Comparison of ENCODE assay signal across 1 cellular context in the genomic region with DNA sequence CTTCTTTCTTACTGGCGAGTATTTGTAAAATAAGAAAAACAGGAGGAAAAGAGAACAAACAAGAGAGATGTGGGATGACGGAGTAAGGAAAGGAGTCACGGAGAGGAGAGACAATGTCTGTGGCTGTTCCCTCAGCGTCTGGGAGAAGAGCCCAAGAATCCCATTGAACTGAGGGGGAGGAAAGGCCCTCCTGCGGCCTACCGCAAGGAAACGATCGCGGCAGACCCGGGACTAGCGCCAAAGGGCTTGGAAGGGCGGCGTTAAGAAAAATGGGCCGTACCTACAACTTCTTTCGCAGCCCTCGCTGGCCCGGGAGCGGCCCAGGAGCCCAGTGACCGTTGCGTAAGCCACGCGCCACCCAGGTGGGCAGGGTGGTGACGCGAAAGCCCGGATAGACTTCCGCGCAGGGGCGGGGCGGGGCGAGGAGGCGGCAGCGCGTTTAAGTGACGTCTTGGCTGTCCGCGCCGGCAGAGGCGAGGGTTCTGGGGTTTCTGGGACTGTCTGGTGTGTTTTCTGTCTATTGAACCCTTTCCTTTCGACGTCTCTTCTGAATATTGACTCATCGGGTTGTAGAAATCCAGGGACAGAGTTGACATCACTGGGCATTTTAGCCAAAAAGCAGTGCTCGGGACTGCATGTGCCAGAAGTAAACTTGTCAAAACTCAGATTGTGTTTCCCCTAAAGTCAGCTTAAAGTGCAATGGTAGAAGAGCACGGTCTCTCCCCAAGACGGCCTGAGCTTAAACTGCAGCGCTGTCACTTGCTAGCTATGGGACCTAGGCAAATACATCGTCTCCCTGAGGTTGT.
A peak's percentile ranks its signal among the peaks of the same experiment; 100 is the strongest.
TF ChIP-seq lines count a peak whose summit lies in the region.

A gene with protein sequence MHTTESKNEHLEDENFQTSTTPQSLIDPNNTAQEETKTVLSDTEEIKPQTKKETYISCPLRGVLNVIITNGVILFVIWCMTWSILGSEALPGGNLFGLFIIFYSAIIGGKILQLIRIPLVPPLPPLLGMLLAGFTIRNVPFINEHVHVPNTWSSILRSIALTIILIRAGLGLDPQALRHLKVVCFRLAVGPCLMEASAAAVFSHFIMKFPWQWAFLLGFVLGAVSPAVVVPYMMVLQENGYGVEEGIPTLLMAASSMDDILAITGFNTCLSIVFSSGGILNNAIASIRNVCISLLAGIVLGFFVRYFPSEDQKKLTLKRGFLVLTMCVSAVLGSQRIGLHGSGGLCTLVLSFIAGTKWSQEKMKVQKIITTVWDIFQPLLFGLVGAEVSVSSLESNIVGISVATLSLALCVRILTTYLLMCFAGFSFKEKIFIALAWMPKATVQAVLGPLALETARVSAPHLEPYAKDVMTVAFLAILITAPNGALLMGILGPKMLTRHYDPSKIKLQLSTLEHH (minus strand): TSS at position 387 of the 806 bp plus-strand sequence. CDS start 27,994 bp downstream, outside the sequence.

TF ChIP-seq in HepG2, 621 proteins besides CTCF, POLR2A, EP300 and RAD21 (continued from another document and continues in another):
- TF ChIP-seq, protein P1, sequence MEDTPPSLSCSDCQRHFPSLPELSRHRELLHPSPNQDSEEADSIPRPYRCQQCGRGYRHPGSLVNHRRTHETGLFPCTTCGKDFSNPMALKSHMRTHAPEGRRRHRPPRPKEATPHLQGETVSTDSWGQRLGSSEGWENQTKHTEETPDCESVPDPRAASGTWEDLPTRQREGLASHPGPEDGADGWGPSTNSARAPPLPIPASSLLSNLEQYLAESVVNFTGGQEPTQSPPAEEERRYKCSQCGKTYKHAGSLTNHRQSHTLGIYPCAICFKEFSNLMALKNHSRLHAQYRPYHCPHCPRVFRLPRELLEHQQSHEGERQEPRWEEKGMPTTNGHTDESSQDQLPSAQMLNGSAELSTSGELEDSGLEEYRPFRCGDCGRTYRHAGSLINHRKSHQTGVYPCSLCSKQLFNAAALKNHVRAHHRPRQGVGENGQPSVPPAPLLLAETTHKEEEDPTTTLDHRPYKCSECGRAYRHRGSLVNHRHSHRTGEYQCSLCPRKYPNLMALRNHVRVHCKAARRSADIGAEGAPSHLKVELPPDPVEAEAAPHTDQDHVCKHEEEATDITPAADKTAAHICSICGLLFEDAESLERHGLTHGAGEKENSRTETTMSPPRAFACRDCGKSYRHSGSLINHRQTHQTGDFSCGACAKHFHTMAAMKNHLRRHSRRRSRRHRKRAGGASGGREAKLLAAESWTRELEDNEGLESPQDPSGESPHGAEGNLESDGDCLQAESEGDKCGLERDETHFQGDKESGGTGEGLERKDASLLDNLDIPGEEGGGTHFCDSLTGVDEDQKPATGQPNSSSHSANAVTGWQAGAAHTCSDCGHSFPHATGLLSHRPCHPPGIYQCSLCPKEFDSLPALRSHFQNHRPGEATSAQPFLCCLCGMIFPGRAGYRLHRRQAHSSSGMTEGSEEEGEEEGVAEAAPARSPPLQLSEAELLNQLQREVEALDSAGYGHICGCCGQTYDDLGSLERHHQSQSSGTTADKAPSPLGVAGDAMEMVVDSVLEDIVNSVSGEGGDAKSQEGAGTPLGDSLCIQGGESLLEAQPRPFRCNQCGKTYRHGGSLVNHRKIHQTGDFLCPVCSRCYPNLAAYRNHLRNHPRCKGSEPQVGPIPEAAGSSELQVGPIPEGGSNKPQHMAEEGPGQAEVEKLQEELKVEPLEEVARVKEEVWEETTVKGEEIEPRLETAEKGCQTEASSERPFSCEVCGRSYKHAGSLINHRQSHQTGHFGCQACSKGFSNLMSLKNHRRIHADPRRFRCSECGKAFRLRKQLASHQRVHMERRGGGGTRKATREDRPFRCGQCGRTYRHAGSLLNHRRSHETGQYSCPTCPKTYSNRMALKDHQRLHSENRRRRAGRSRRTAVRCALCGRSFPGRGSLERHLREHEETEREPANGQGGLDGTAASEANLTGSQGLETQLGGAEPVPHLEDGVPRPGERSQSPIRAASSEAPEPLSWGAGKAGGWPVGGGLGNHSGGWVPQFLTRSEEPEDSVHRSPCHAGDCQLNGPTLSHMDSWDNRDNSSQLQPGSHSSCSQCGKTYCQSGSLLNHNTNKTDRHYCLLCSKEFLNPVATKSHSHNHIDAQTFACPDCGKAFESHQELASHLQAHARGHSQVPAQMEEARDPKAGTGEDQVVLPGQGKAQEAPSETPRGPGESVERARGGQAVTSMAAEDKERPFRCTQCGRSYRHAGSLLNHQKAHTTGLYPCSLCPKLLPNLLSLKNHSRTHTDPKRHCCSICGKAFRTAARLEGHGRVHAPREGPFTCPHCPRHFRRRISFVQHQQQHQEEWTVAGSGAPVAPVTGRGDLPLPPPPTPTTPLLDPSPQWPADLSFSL (CRISPR knock-in tag; IDR thresholded peaks at IDR 0.05), result no peak
- TF ChIP-seq ZEB1 (IDR thresholded peaks at IDR 0.05; ENCODE audit: insufficient replicate concordance, low read depth) (peak; percentile 62), EZH2 (conservative IDR thresholded peaks at IDR 0.05; ENCODE audit: low read depth, low read length) (no peak), SMYD3 (CRISPR knock-in tag; IDR thresholded peaks at IDR 0.05) (peak; percentile 17; the same call in 1 of the 2 replicates), PRPF4 (IDR thresholded peaks at IDR 0.05; ENCODE audit: low read depth, low read length, poor library complexity, severe bottlenecking) (no peak), MBD4 (IDR thresholded peaks at IDR 0.05; ENCODE audit: borderline replicate concordance, low read length) (no peak), ZFP36L2 (CRISPR knock-in tag; IDR thresholded peaks at IDR 0.05) (no peak), ZNF704 (CRISPR knock-in tag; IDR thresholded peaks at IDR 0.05; ENCODE audit: borderline replicate concordance) (no peak), FOXP1 (IDR thresholded peaks at IDR 0.05) (no peak), FOXP1 (CRISPR knock-in tag; IDR thresholded peaks at IDR 0.05) (peak; percentile 29; the same call in 1 of the 2 replicates), ARNT2 (CRISPR knock-in tag; IDR thresholded peaks at IDR 0.05; ENCODE audit: low read depth) (peak; percentile 87), ZNF441 (CRISPR knock-in tag; IDR thresholded peaks at IDR 0.05; ENCODE audit: borderline replicate concordance) (no peak), EED (CRISPR knock-in tag; IDR thresholded peaks at IDR 0.05) (peak; percentile 68; the same call in 1 of the 2 replicates), BCL3 (CRISPR knock-in tag; IDR thresholded peaks at IDR 0.05) (peak; percentile 65; the same call in 1 of the 2 replicates), SMARCE1 (IDR thresholded peaks at IDR 0.05; ENCODE audit: borderline replicate concordance) (no peak), ATF7 (IDR thresholded peaks at IDR 0.05) (no peak), ATF7 (CRISPR knock-in tag; IDR thresholded peaks at IDR 0.05) (0 out of 2 replicates have a peak, but pooled peaks have one; percentile 49), ZNF543 (CRISPR knock-in tag; IDR thresholded peaks at IDR 0.05) (peak; percentile 77; the same call in 1 of the 2 replicates), TBP (CRISPR knock-in tag; IDR thresholded peaks at IDR 0.05) (no peak), ZNF460 (CRISPR knock-in tag; IDR thresholded peaks at IDR 0.05; ENCODE audit: borderline replicate concordance) (no peak), SPEN (CRISPR knock-in tag; IDR thresholded peaks at IDR 0.05; ENCODE audit: low read depth) (peak; percentile 80), ZNF792 (CRISPR knock-in tag; IDR thresholded peaks at IDR 0.05) (no peak), ZNF510 (CRISPR knock-in tag; IDR thresholded peaks at IDR 0.05; ENCODE audit: low read depth) (peak; percentile 56; the same call in 1 of the 2 replicates), ZNF30 (CRISPR knock-in tag; IDR thresholded peaks at IDR 0.05) (no peak), WIZ (CRISPR knock-in tag; IDR thresholded peaks at IDR 0.05) (no peak; the same call in 1 of the 2 replicates), PRDM15 (CRISPR knock-in tag; IDR thresholded peaks at IDR 0.05) (0 out of 2 replicates have a peak, but pooled peaks have one; percentile 56), KLF11 (CRISPR knock-in tag; IDR thresholded peaks at IDR 0.05) (peak; percentile 87; the same call in 1 of the 2 replicates), ONECUT2 (CRISPR knock-in tag; IDR thresholded peaks at IDR 0.05) (no peak), SNRNP70 (IDR thresholded peaks at IDR 0.05; ENCODE audit: low read depth, low read length) (no peak), DZIP1 (CRISPR knock-in tag; IDR thresholded peaks at IDR 0.05) (no peak)
- TF ChIP-seq, protein P2, sequence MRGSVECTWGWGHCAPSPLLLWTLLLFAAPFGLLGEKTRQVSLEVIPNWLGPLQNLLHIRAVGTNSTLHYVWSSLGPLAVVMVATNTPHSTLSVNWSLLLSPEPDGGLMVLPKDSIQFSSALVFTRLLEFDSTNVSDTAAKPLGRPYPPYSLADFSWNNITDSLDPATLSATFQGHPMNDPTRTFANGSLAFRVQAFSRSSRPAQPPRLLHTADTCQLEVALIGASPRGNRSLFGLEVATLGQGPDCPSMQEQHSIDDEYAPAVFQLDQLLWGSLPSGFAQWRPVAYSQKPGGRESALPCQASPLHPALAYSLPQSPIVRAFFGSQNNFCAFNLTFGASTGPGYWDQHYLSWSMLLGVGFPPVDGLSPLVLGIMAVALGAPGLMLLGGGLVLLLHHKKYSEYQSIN (CRISPR knock-in tag; IDR thresholded peaks at IDR 0.05; ENCODE audit: borderline replicate concordance), result no peak
- TF ChIP-seq, protein P3, sequence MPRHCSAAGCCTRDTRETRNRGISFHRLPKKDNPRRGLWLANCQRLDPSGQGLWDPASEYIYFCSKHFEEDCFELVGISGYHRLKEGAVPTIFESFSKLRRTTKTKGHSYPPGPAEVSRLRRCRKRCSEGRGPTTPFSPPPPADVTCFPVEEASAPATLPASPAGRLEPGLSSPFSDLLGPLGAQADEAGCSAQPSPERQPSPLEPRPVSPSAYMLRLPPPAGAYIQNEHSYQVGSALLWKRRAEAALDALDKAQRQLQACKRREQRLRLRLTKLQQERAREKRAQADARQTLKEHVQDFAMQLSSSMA (CRISPR knock-in tag; IDR thresholded peaks at IDR 0.05), result no peak
- TF ChIP-seq, protein P4, sequence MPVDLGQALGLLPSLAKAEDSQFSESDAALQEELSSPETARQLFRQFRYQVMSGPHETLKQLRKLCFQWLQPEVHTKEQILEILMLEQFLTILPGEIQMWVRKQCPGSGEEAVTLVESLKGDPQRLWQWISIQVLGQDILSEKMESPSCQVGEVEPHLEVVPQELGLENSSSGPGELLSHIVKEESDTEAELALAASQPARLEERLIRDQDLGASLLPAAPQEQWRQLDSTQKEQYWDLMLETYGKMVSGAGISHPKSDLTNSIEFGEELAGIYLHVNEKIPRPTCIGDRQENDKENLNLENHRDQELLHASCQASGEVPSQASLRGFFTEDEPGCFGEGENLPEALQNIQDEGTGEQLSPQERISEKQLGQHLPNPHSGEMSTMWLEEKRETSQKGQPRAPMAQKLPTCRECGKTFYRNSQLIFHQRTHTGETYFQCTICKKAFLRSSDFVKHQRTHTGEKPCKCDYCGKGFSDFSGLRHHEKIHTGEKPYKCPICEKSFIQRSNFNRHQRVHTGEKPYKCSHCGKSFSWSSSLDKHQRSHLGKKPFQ (CRISPR knock-in tag; IDR thresholded peaks at IDR 0.05; ENCODE audit: insufficient replicate concordance), result no peak
